In genomic region chr10:48306870-48307531, GRCh38 we compare ENCODE assay signal across 8 cellular contexts. TPM values are rescaled to one million over a fixed set of nuclear protein-coding genes. Genes with fewer than 3 reads are reported as not detected.
DNase-seq lines count a peak whose midpoint lies in the region; ATAC-seq and TF ChIP-seq lines count a peak whose summit lies in the region.

No MANE protein-coding gene starts in this region.

- TF ChIP-seq CTCF in Peyer's patch (IDR thresholded peaks at IDR 0.05), result no peak

- TF ChIP-seq POLR2A in Peyer's patch (IDR thresholded peaks at IDR 0.05), result no peak

- peak overlapping the region; percentile 91 for H3K9ac ChIP-seq in BLaER1
- H3K9ac ChIP-seq in rectal smooth muscle tissue (ENCODE audit: low read length), result peak overlapping the region; percentile 61

- peak overlapping the region; percentile 81 for H3K4me2 ChIP-seq in BLaER1

- H3K27me3 Mint-ChIP-seq in activated naive CD8-positive, alpha-beta T cell treated with anti-CD3 and anti-CD28 coated beads, Interleukin-2, amount 10 ng/mL, durations not matched to agents 7 days and 5 days, result no peaks in the 10 kb centered on the region

- peak overlapping the region; percentile 84 for H3K27ac Mint-ChIP-seq in activated naive CD8-positive, alpha-beta T cell treated with anti-CD3 and anti-CD28 coated beads, Interleukin-2, amount 10 ng/mL, durations not matched to agents 7 days and 5 days

- peaks cover 50% of the 10 kb centered on the region for H4K20me1 ChIP-seq in BLaER1

- peaks cover 34% of the 10 kb centered on the region for H3K4me1 ChIP-seq in BLaER1
- H3K4me1 ChIP-seq in Peyer's patch, result peaks cover 0 to 8% (median 3%) of the 10 kb centered on the region in 4 donors
- peaks cover 2% of the 10 kb centered on the region for H3K4me1 ChIP-seq in rectal smooth muscle tissue (ENCODE audit: control insufficient read depth, insufficient read depth, low read length)

- H3K27ac ChIP-seq in BLaER1, result peak overlapping the region; percentile 87
- peak overlapping the region; percentile 98 to 99 (median 99) for H3K27ac ChIP-seq in Peyer's patch
- peak overlapping the region; percentile 92 for H3K27ac ChIP-seq in rectal smooth muscle tissue (ENCODE audit: low read depth, low read length)

- POLR2A ChIA-PET in activated naive CD8-positive, alpha-beta T cell treated with anti-CD3 and anti-CD28 coated beads, Interleukin-2, amount 10 ng/mL, durations not matched to agents 7 days and 5 days (lab: Charles Lee), result no interaction called here

- H3K27me3 ChIP-seq in BLaER1 (no peaks in the 10 kb centered on the region), Peyer's patch (no peaks in the 10 kb centered on the region), rectal smooth muscle tissue (ENCODE audit: control insufficient read depth, insufficient read depth, low read length) (no peaks in the 10 kb centered on the region)

- peaks cover 28% of the 10 kb centered on the region for H3K4me1 Mint-ChIP-seq in activated naive CD8-positive, alpha-beta T cell treated with anti-CD3 and anti-CD28 coated beads, Interleukin-2, amount 10 ng/mL, durations not matched to agents 7 days and 5 days

- ATAC-seq in GM19023 (IDR thresholded peaks at IDR 0.05; ENCODE audit: unreplicated experiment) (peak; percentile 48), HG03175 (IDR thresholded peaks at IDR 0.05; ENCODE audit: unreplicated experiment) (peak; percentile 31), left cardiac atrium (peak; percentile 72 to 83)
- peak; percentile 51 for ATAC-seq in activated naive CD8-positive, alpha-beta T cell treated with anti-CD3 and anti-CD28 coated beads, Interleukin-2, amount 10 ng/mL, durations not matched to agents 7 days and 5 days (ENCODE audit: low read depth)

- H3K9me3 ChIP-seq in BLaER1 (no peaks in the 10 kb centered on the region), Peyer's patch (no peaks in the 10 kb centered on the region)

- H3K36me3 Mint-ChIP-seq in activated naive CD8-positive, alpha-beta T cell treated with anti-CD3 and anti-CD28 coated beads, Interleukin-2, amount 10 ng/mL, durations not matched to agents 7 days and 5 days, result peaks cover under 1% of the 10 kb centered on the region

- peak overlapping the region; percentile 88 for H3K4me3 ChIP-seq in BLaER1
- H3K4me3 ChIP-seq in Peyer's patch, result peak overlapping the region; percentile 93 to 100 (median 98)
- peak overlapping the region; percentile 83 for H3K4me3 ChIP-seq in rectal smooth muscle tissue (ENCODE audit: low read length)

- intact Hi-C loops in left cardiac atrium (cut with DNase I), result no loop called here

- H3K36me3 ChIP-seq in BLaER1 (no peaks in the 10 kb centered on the region), Peyer's patch (no peaks in the 10 kb centered on the region), rectal smooth muscle tissue (ENCODE audit: control insufficient read depth, insufficient read depth, low read length) (no peaks in the 10 kb centered on the region)

- H3K9me3 Mint-ChIP-seq in activated naive CD8-positive, alpha-beta T cell treated with anti-CD3 and anti-CD28 coated beads, Interleukin-2, amount 10 ng/mL, durations not matched to agents 7 days and 5 days, result no peaks in the 10 kb centered on the region

- peak in 2 of 3 donors; percentile 63 to 79 for DNase-seq in Peyer's patch
- no peak for DNase-seq in activated naive CD8-positive, alpha-beta T cell treated with anti-CD3 and anti-CD28 coated beads, Interleukin-2, amount 10 ng/mL, durations not matched to agents 7 days and 5 days
- DNase-seq in left cardiac atrium, result peak; percentile 75
- no peak for DNase-seq in GF-D8 (lab: John Stamatoyannopoulos, UW)

- peak overlapping the region; percentile 89 for H3K4me3 Mint-ChIP-seq in activated naive CD8-positive, alpha-beta T cell treated with anti-CD3 and anti-CD28 coated beads, Interleukin-2, amount 10 ng/mL, durations not matched to agents 7 days and 5 days

RNA-seq across cellular contexts. Expression of gene MAPK8, which starts 0.5 kb away (rescaled TPM):
- total RNA-seq in Peyer's patch, result 10 to 100 TPM; 59.9 to 89.0 (median 67.6) TPM
- 10 to 100 TPM; 32.7 to 34.5 TPM for total RNA-seq in activated naive CD8-positive, alpha-beta T cell treated with anti-CD3 and anti-CD28 coated beads, Interleukin-2, amount 10 ng/mL, durations not matched to agents 7 days and 5 days
- 10 to 100 TPM; 28.1 to 29.5 TPM for total RNA-seq in left cardiac atrium

RNA-seq across cellular contexts. Expression of gene FRMPD2, which starts 32.5 kb away (rescaled TPM):
- total RNA-seq in Peyer's patch (not detected), left cardiac atrium (1 to 10 TPM; 6.0 to 7.7 TPM)
- total RNA-seq in activated naive CD8-positive, alpha-beta T cell treated with anti-CD3 and anti-CD28 coated beads, Interleukin-2, amount 10 ng/mL, durations not matched to agents 7 days and 5 days, result not detected

Comparison
In these comparisons a context has a peak if more than half of its experiments do, and no peak if none do; other contexts are left out.
1. DNase-seq: peak in Peyer's patch (2 of 3) and left cardiac atrium (single experiment); none in activated naive CD8-positive, alpha-beta T cell treated with anti-CD3 and anti-CD28 coated beads, Interleukin-2, amount 10 ng/mL, durations not matched to agents 7 days and 5 days (single experiment) and GF-D8 (single experiment).
2. RNA of gene FRMPD2, which starts 32.5 kb away (total RNA-seq): 6.0 to 7.7 TPM in left cardiac atrium; not detected in Peyer's patch and not detected in activated naive CD8-positive, alpha-beta T cell treated with anti-CD3 and anti-CD28 coated beads, Interleukin-2, amount 10 ng/mL, durations not matched to agents 7 days and 5 days; every median in the first group is over 4 times any median in the second.
3. Peak in every context shown above with its lines, with median percentiles within 50 percentile points of each other: H3K27ac ChIP-seq, H3K4me3 ChIP-seq and ATAC-seq.